In genomic region chr10:99432047-99432446, GRCh38 we compare ENCODE assay signal across 8 cellular contexts. TPM values are rescaled to one million over a fixed set of nuclear protein-coding genes. Genes with fewer than 3 reads are reported as not detected.
A peak's percentile ranks its signal among the peaks of the same experiment; 100 is the strongest.
DNase-seq lines count a peak whose midpoint lies in the region; ATAC-seq and TF ChIP-seq lines count a peak whose summit lies in the region.

No MANE protein-coding gene starts in this region.

- H3K4me2 ChIP-seq in SU-DHL-6 (ENCODE audit: low read depth, low read length, poor library complexity, severe bottlenecking) (peak overlapping the region; percentile 85), smooth muscle cell (peak overlapping the region; percentile 97)

- TF ChIP-seq EP300 in gastroesophageal sphincter (IDR thresholded peaks at IDR 0.05) = no peak

- H4K20me1 ChIP-seq in SU-DHL-6 (ENCODE audit: low read depth, low read length) = no peaks in the 10 kb centered on the region
- H4K20me1 ChIP-seq in smooth muscle cell (ENCODE audit: low read depth) = peaks cover 14% of the 10 kb centered on the region

- POLR2A ChIA-PET in activated CD4-positive, alpha-beta T cell treated with anti-CD3 and anti-CD28 coated beads, Interleukin-2, amount 10 ng/mL, durations not matched to agents 7 days and 5 days (lab: Charles Lee) = no interaction called here

- H3K79me2 ChIP-seq in SU-DHL-6 (ENCODE audit: insufficient read depth, low read length) (peaks cover 35% of the 10 kb centered on the region), smooth muscle cell (ENCODE audit: low read depth) (peaks cover 48% of the 10 kb centered on the region)

- CTCF ChIA-PET in activated CD4-positive, alpha-beta T cell treated with anti-CD3 and anti-CD28 coated beads, Interleukin-2, amount 10 ng/mL, durations not matched to agents 7 days and 5 days (lab: Charles Lee) = interaction anchor here (1.2 kb wide), 1 partner anchor 614 kb away, joined by 3 read pairs; no protein-coding TSS in a partner anchor

- no peak for TF ChIP-seq CTCF in SU-DHL-6 (IDR thresholded peaks at IDR 0.05; ENCODE audit: insufficient read depth, low read length, poor library complexity, severe bottlenecking)
- TF ChIP-seq CTCF in gastroesophageal sphincter (IDR thresholded peaks at IDR 0.05) = no peak
- TF ChIP-seq CTCF in smooth muscle cell (IDR thresholded peaks at IDR 0.05; ENCODE audit: borderline replicate concordance, insufficient read depth, poor library complexity, severe bottlenecking) = no peak
- no peak for TF ChIP-seq CTCF in CD14-positive monocyte (IDR thresholded peaks at IDR 0.05)

- H3K27ac Mint-ChIP-seq in activated CD4-positive, alpha-beta T cell treated with anti-CD3 and anti-CD28 coated beads, Interleukin-2, amount 10 ng/mL, durations not matched to agents 7 days and 5 days = peak overlapping the region; percentile 68
- peak overlapping the region in 1 of 7 donors; percentile 60 for H3K27ac Mint-ChIP-seq in CD14-positive monocyte

- no peaks in the 10 kb centered on the region for H3K27me3 Mint-ChIP-seq in activated CD4-positive, alpha-beta T cell treated with anti-CD3 and anti-CD28 coated beads, Interleukin-2, amount 10 ng/mL, durations not matched to agents 7 days and 5 days
- H3K27me3 Mint-ChIP-seq in CD14-positive monocyte (ENCODE audit: low read depth in 3 of 3) = peaks cover 0 to 8% (median 0%) of the 10 kb centered on the region in 3 donors

- peaks cover 6 to 78% (median 12%) of the 10 kb centered on the region in 3 donors for H3K4me1 ChIP-seq in gastroesophageal sphincter
- H3K4me1 ChIP-seq in smooth muscle cell (ENCODE audit: low read depth) = peaks cover 15% of the 10 kb centered on the region

- H3K9me3 ChIP-seq in SU-DHL-6 (ENCODE audit: insufficient read depth, low read length) (no peaks in the 10 kb centered on the region), gastroesophageal sphincter (no peaks in the 10 kb centered on the region), smooth muscle cell (replicated peaks; ENCODE audit: low read depth) (no peaks in the 10 kb centered on the region)

- H3K27ac ChIP-seq in SU-DHL-6 (ENCODE audit: low read depth, low read length) (no peak overlapping the region), gastroesophageal sphincter (peak overlapping the region; percentile 88 to 99 (median 96)), smooth muscle cell (ENCODE audit: low read depth) (no peak overlapping the region)

- no peak overlapping the region for H3K4me3 ChIP-seq in SU-DHL-6 (ENCODE audit: insufficient read depth, low read length, poor library complexity, severe bottlenecking)
- H3K4me3 ChIP-seq in gastroesophageal sphincter = peak overlapping the region; percentile 57 to 86
- H3K4me3 ChIP-seq in smooth muscle cell = peak overlapping the region; percentile 73

- TF ChIP-seq POLR2A in gastroesophageal sphincter (IDR thresholded peaks at IDR 0.05) = no peak

- intact Hi-C loops in CD14-positive monocyte (cut with micrococcal nuclease) = loop anchor here (5.0 to 10.0 kb wide), 2 partner anchors 190 to 283 kb away; partner anchors contain the start of gene SLC25A28 (in 2 of the 2)

- no peaks in the 10 kb centered on the region for H3K9me3 Mint-ChIP-seq in activated CD4-positive, alpha-beta T cell treated with anti-CD3 and anti-CD28 coated beads, Interleukin-2, amount 10 ng/mL, durations not matched to agents 7 days and 5 days
- peaks cover 0 to 5% (median 0%) of the 10 kb centered on the region in 7 donors for H3K9me3 Mint-ChIP-seq in CD14-positive monocyte

- WGBS in gastroesophageal sphincter (ENCODE audit: low coverage in 1 of 2), 2 donors = 95 to 96% methylated on average over 4 of the region's 4 CpGs
- WGBS in smooth muscle cell (ENCODE audit: low lambda C conversion rate) = 98% methylated on average over 4 of the region's 4 CpGs

- H3K27me3 ChIP-seq in SU-DHL-6 (ENCODE audit: low read length) = no peaks in the 10 kb centered on the region
- H3K27me3 ChIP-seq in gastroesophageal sphincter = no peaks in the 10 kb centered on the region
- no peaks in the 10 kb centered on the region for H3K27me3 ChIP-seq in smooth muscle cell (ENCODE audit: low read depth)

- H2AFZ ChIP-seq in SU-DHL-6 (ENCODE audit: low read depth, low read length, severe bottlenecking) = no peak overlapping the region
- H2AFZ ChIP-seq in smooth muscle cell (ENCODE audit: low read depth) = no peak overlapping the region

- H3K36me3 Mint-ChIP-seq in activated CD4-positive, alpha-beta T cell treated with anti-CD3 and anti-CD28 coated beads, Interleukin-2, amount 10 ng/mL, durations not matched to agents 7 days and 5 days (ENCODE audit: low read depth) = peaks cover 3% of the 10 kb centered on the region
- peaks cover 4 to 7% of the 10 kb centered on the region in 2 donors for H3K36me3 Mint-ChIP-seq in CD14-positive monocyte

- H3K4me1 Mint-ChIP-seq in activated CD4-positive, alpha-beta T cell treated with anti-CD3 and anti-CD28 coated beads, Interleukin-2, amount 10 ng/mL, durations not matched to agents 7 days and 5 days = peaks cover 37% of the 10 kb centered on the region
- H3K4me1 Mint-ChIP-seq in CD14-positive monocyte = peaks cover 22% of the 10 kb centered on the region

- ATAC-seq in gastroesophageal sphincter = no peak

- H3K4me3 Mint-ChIP-seq in activated CD4-positive, alpha-beta T cell treated with anti-CD3 and anti-CD28 coated beads, Interleukin-2, amount 10 ng/mL, durations not matched to agents 7 days and 5 days = peak overlapping the region; percentile 100
- H3K4me3 Mint-ChIP-seq in CD14-positive monocyte = no peak overlapping the region

- H3K36me3 ChIP-seq in SU-DHL-6 (ENCODE audit: low read length) (no peaks in the 10 kb centered on the region), gastroesophageal sphincter (peaks cover 0 to 12% of the 10 kb centered on the region in 2 donors), smooth muscle cell (ENCODE audit: low read depth) (no peaks in the 10 kb centered on the region)

- 0 out of 2 replicates have a peak, but pooled peaks cover 7% of the 10 kb centered on the region for H3F3A ChIP-seq in SU-DHL-6 (ENCODE audit: insufficient read depth)
- H3F3A ChIP-seq in smooth muscle cell (ENCODE audit: low read depth) = no peaks in the 10 kb centered on the region

- no peaks in the 10 kb centered on the region for H3K9me2 ChIP-seq in SU-DHL-6 (replicated peaks; ENCODE audit: insufficient read depth, low read length)

- no peak overlapping the region for H3K9ac ChIP-seq in SU-DHL-6 (ENCODE audit: low read length)
- H3K9ac ChIP-seq in smooth muscle cell (ENCODE audit: low read depth) = no peak overlapping the region

- DNase-seq in activated CD4-positive, alpha-beta T cell treated with anti-CD3 and anti-CD28 coated beads, Interleukin-2, amount 10 ng/mL, durations not matched to agents 7 days and 5 days = no peak
- no peak for DNase-seq in activated CD4-positive, alpha-beta T cell treated with anti-CD3 and anti-CD28 coated beads, Interleukin-2, amount 50 U/mL, for 1 hour
- DNase-seq in smooth muscle cell (lab: John Stamatoyannopoulos, UW; ENCODE audit: unreplicated experiment) (no peak), occipital lobe (lab: John Stamatoyannopoulos, UW) (no peak), CD14-positive monocyte (ENCODE audit: low spot score) (no peak), NCI-H146 (lab: John Stamatoyannopoulos, UW) (no peak)

RNA-seq across cellular contexts. Expression of gene GOT1, which starts 1.6 kb away (rescaled TPM):
- total RNA-seq in activated CD4-positive, alpha-beta T cell treated with anti-CD3 and anti-CD28 coated beads, Interleukin-2, amount 10 ng/mL, durations not matched to agents 7 days and 5 days = 10 to 100 TPM; 26.1 to 33.2 TPM
- total RNA-seq in gastroesophageal sphincter (10 to 100 TPM; 15.8 to 32.2 (median 23.2) TPM), smooth muscle cell (22.0 and 34.7 TPM in 2 replicates), occipital lobe (16.4 TPM)
- polyA plus RNA-seq in smooth muscle cell (38.6 and 44.4 TPM in 2 replicates), CD14-positive monocyte (10 to 100 TPM in 1 of 2 donors, 1 to 10 TPM in 1; 8.2 to 10.4 TPM)

Comparison
In these comparisons a context has a peak if more than half of its experiments do, and no peak if none do; other contexts are left out.
1. H3K27ac ChIP-seq: peak in gastroesophageal sphincter (4 of 4); none in SU-DHL-6 (single experiment) and smooth muscle cell (single experiment).